ENCODE assay signal across 8 cellular contexts in the genomic region with DNA sequence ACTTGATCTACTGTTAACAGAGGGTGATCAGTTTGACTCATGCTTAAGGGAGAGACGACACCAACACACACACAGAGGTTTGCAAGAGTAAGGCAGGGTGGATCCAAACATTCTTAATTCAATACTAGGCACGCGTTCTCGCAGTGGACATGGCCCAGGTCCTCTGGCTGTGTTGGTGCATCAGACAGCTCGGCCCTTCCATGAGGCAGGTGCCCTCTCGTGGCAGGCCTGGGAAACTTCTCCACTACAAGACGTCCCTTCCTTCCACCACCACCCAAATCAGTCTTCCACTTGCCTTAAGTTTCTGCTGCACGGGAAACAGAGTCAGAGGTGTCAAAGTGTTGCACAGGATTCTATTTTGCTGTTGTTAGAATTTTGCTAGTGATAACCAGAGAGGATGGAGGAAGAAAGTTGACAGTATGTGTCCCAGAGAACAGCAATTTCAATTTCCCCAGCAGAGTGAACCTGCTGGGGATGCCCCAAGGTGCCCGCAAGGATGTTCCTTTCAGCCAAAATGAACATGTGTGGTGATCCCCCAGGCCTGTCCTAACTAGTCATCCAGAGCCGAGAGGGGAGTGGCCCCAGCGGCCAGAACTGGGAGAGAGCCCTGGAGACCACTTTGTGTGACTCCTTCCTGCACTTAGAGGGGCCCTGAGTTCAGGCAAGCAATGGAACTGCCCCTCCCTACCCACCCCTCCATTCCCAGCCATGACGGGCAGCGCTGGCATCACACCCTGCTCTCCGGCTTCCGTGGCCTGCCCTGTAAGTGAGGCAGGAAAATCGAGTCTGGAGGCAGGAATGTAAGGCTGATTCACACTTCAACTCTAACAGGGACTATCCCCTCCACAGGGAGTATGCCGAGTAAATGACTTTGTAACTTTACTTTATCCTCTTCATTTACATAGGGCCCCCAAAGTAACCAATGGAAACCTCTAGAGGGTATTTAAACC. TPM values are rescaled to one million over a fixed set of nuclear protein-coding genes. Genes with fewer than 3 reads are reported as not detected.
DNase-seq lines count a peak whose midpoint lies in the region; ATAC-seq lines count a peak whose summit lies in the region.

No MANE protein-coding gene starts in this region.

- no peak for ATAC-seq in HG02884 (IDR thresholded peaks at IDR 0.05; ENCODE audit: unreplicated experiment)

- no peak overlapping the region for H3K4me3 ChIP-seq in H7 (ENCODE audit: insufficient read depth, low read depth, low read length)

- H3K27me3 ChIP-seq in H7 (ENCODE audit: control insufficient read depth, insufficient read depth, low read length) = no peaks in the 10 kb centered on the region

- DNase-seq in DMS153 (lab: John Stamatoyannopoulos, UW) (peak; percentile 28), H7 (peak; percentile 88), NCI-H69 (lab: John Stamatoyannopoulos, UW) (peak; percentile 52), epidermal melanocyte (ENCODE audit: insufficient read length, low spot score) (peak; percentile 59), mucosa of gallbladder (ENCODE audit: low spot score) (peak; percentile 71)
- peak; percentile 78 for DNase-seq in activated CD8-positive, alpha-beta memory T cell treated with anti-CD3 and anti-CD28 coated beads for 24 hours
- DNase-seq in stimulated activated CD8-positive, alpha-beta memory T cell treated with anti-CD3 and anti-CD28 coated beads, Interleukin-7, amount 100 ng/mL, for 4 hours (ENCODE audit: low read depth in 2 of 2) = peak; percentile 13 to 23

- H3K36me3 ChIP-seq in H7 (replicated peaks; ENCODE audit: control insufficient read depth, insufficient read depth, low read length) = no peaks in the 10 kb centered on the region

RNA-seq across cellular contexts. Expression of a gene that starts 34.8 kb away (rescaled TPM):
- total RNA-seq in H7 (2014; rRNA removed; shearing (Covaris generic)) = 1.6 and 3.9 TPM in 2 replicates
- total RNA-seq in mucosa of gallbladder = 35.1 TPM

RNA-seq across cellular contexts. Expression of a gene that starts 47.1 kb away (rescaled TPM):
- total RNA-seq in H7 (2014; rRNA removed; shearing (Covaris generic)) = 2.6 and 3.0 TPM in 2 replicates
- total RNA-seq in mucosa of gallbladder = 147 TPM

Comparison
In these comparisons a context has a peak if more than half of its experiments do, and no peak if none do; other contexts are left out.
1. DNase-seq: peak in every context shown above with its lines; median percentile 88 in H7; 78 in activated CD8-positive, alpha-beta memory T cell treated with anti-CD3 and anti-CD28 coated beads for 24 hours; 71 in mucosa of gallbladder; 59 in epidermal melanocyte; 52 in NCI-H69; 28 in DMS153; 18 in stimulated activated CD8-positive, alpha-beta memory T cell treated with anti-CD3 and anti-CD28 coated beads, Interleukin-7, amount 100 ng/mL, for 4 hours.
2. RNA of a gene that starts 47.1 kb away (total RNA-seq): 147 TPM in mucosa of gallbladder (single experiment); 2.6 to 3.0 TPM in H7; every median in the first group is over 10 times any median in the second.